Comparison of ENCODE assay signal across 36 cellular contexts in genomic region chr16:22968931-22969330, GRCh38.
"Had no signal": no experiment of that assay in that cellular context is flagged by ENCODE, and none has a peak within 500 bp of the region (broad histone marks: within the 10 kb centered on the region; RNA-seq: fewer than 3 reads in every experiment).

No MANE protein-coding gene starts in this region.

- H3K4me3 ChIP-seq: adrenal gland, cardiac muscle cell had no signal

- H3K27ac Mint-ChIP-seq: activated B cell treated with CpG ODN at 0.5 μM for 24 hours; activated CD4-positive, alpha-beta memory T cell treated with anti-CD3 and anti-CD28 coated beads for 36 hours; activated CD4-positive, alpha-beta T cell treated with anti-CD3 and anti-CD28 coated beads, Interleukin-2, amount 10 ng/mL, durations not matched to agents 24 days and 14 days; activated CD8-positive, alpha-beta T cell treated with anti-CD3 and anti-CD28 coated beads for 36 hours; activated naive CD4-positive, alpha-beta T cell treated with anti-CD3 and anti-CD28 coated beads for 36 hours; activated naive CD4-positive, alpha-beta T cell treated with anti-CD3 and anti-CD28 coated beads, Interleukin-2, amount 50 U/mL, for 72 hours; activated naive CD8-positive, alpha-beta T cell treated with anti-CD3 and anti-CD28 coated beads for 36 hours; activated T-cell treated with anti-CD3 and anti-CD28 coated beads, Interleukin-2, amount 50 U/mL, for 72 hours; activated T-helper 1 cell treated with anti-CD3 and anti-CD28 coated beads, Interleukin-12 subunit alpha, Interleukin-12 subunit beta, Interleukin-2, Interleukin-4 antibody, amounts not matched to agents 30 ng/mL and 10 ng/mL and 1 ng/mL, durations not matched to agents 14 hours and 24 hours and 36 hours; activated T-helper 17 cell treated with anti-CD3 and anti-CD28 coated beads, Interleukin-2, amount 50 U/mL, for 72 hours; T-helper 1 cell treated with Interleukin-12 subunit alpha and Interleukin-12 subunit beta and Interleukin-4 antibody, amounts not matched to agents 30 μg/mL and 1 μg/mL, for 36 hours; T-helper 2 cell treated with Interferon-gamma antibody and Interleukin-4, amounts not matched to agents 5 μg/mL and 100 μg/mL, for 36 hours had no signal

- H3K36me3 ChIP-seq: adrenal gland, cardiac muscle cell had no signal

- H3K4me1 Mint-ChIP-seq: activated B cell treated with CpG ODN at 0.5 μM for 24 hours; activated CD4-positive, alpha-beta T cell treated with anti-CD3 and anti-CD28 coated beads, Interleukin-2, amount 10 ng/mL, durations not matched to agents 24 days and 14 days; activated naive CD8-positive, alpha-beta T cell treated with anti-CD3 and anti-CD28 coated beads for 36 hours; activated T-helper 17 cell treated with anti-CD3 and anti-CD28 coated beads, Interleukin-2, amount 50 U/mL, for 72 hours; central memory CD8-positive, alpha-beta T cell had no signal

- H3K4me1 ChIP-seq: adrenal gland had no signal

- H3K27me3 Mint-ChIP-seq: activated CD4-positive, alpha-beta T cell treated with anti-CD3 and anti-CD28 coated beads, Interleukin-2, amount 10 ng/mL, durations not matched to agents 24 days and 14 days; brain had no signal

- H3K27me3 ChIP-seq: adrenal gland, cardiac muscle cell had no signal

- H3K4me3 Mint-ChIP-seq: activated B cell treated with CpG ODN at 0.5 μM for 24 hours; activated CD4-positive, alpha-beta memory T cell treated with anti-CD3 and anti-CD28 coated beads for 36 hours; activated CD4-positive, alpha-beta T cell treated with anti-CD3 and anti-CD28 coated beads, Interleukin-2, amount 10 ng/mL, durations not matched to agents 24 days and 14 days; activated CD8-positive, alpha-beta T cell treated with anti-CD3 and anti-CD28 coated beads for 36 hours; activated naive CD4-positive, alpha-beta T cell treated with anti-CD3 and anti-CD28 coated beads for 36 hours; activated naive CD8-positive, alpha-beta T cell treated with anti-CD3 and anti-CD28 coated beads for 36 hours; activated T-cell treated with anti-CD3 and anti-CD28 coated beads, Interleukin-2, amount 50 U/mL, for 4 hours; activated T-cell treated with anti-CD3 and anti-CD28 coated beads, Interleukin-2, amount 50 U/mL, for 72 hours; activated T-helper 1 cell treated with anti-CD3 and anti-CD28 coated beads, Interleukin-12 subunit alpha, Interleukin-12 subunit beta, Interleukin-2, Interleukin-4 antibody, amounts not matched to agents 30 ng/mL and 10 ng/mL and 1 ng/mL, durations not matched to agents 14 hours and 24 hours and 36 hours; activated T-helper 17 cell treated with anti-CD3 and anti-CD28 coated beads, Interleukin-2, amount 50 U/mL, for 72 hours; brain; central memory CD8-positive, alpha-beta T cell; T-helper 1 cell treated with Interleukin-12 subunit alpha and Interleukin-12 subunit beta and Interleukin-4 antibody, amounts not matched to agents 30 μg/mL and 1 μg/mL, for 36 hours; T-helper 2 cell treated with Interferon-gamma antibody and Interleukin-4, amounts not matched to agents 5 μg/mL and 100 μg/mL, for 36 hours had no signal

- ATAC-seq: activated CD8-positive, alpha-beta T cell treated with anti-CD3 and anti-CD28 coated beads for 36 hours; activated naive CD4-positive, alpha-beta T cell treated with anti-CD3 and anti-CD28 coated beads, Interleukin-2, amount 50 U/mL, for 72 hours; activated T-cell treated with anti-CD3 and anti-CD28 coated beads, Interleukin-2, amount 50 U/mL, for 4 hours; activated T-cell treated with anti-CD3 and anti-CD28 coated beads, Interleukin-2, amount 50 U/mL, for 72 hours; activated T-helper 17 cell treated with anti-CD3 and anti-CD28 coated beads, Interleukin-2, amount 50 U/mL, for 72 hours had no signal

- H3K9me3 ChIP-seq: adrenal gland had no signal

- H3K36me3 Mint-ChIP-seq: activated CD4-positive, alpha-beta memory T cell treated with anti-CD3 and anti-CD28 coated beads for 36 hours; activated naive CD4-positive, alpha-beta T cell treated with anti-CD3 and anti-CD28 coated beads, Interleukin-2, amount 50 U/mL, for 72 hours; activated naive CD8-positive, alpha-beta T cell treated with anti-CD3 and anti-CD28 coated beads for 36 hours; brain had no signal

- DNase-seq: activated B cell treated with CpG ODN at 0.5 μM for 24 hours; activated CD4-positive, alpha-beta memory T cell treated with anti-CD3 and anti-CD28 coated beads for 36 hours; activated CD4-positive, alpha-beta T cell treated with anti-CD3 and anti-CD28 coated beads for 4 hours; activated CD4-positive, alpha-beta T cell treated with anti-CD3 and anti-CD28 coated beads, Interleukin-2, amount 10 ng/mL, durations not matched to agents 24 days and 14 days; activated CD4-positive, alpha-beta T cell treated with anti-CD3 and anti-CD28 coated beads, Interleukin-2, amount 50 U/mL, for 1 hour; activated CD4-positive, alpha-beta T cell treated with anti-CD3 and anti-CD28 coated beads, Interleukin-2, amount 50 U/mL, for 4 hours; activated CD4-positive, CD25-positive, alpha-beta regulatory T cell treated with anti-CD3 and anti-CD28 coated beads, Interleukin-2, amount 50 U/mL, for 72 hours; activated CD8-positive, alpha-beta memory T cell treated with anti-CD3 and anti-CD28 coated beads, Interleukin-2, amount 50 U/mL, for 4 hours; activated CD8-positive, alpha-beta T cell treated with anti-CD3 and anti-CD28 coated beads for 36 hours; activated effector memory CD4-positive, alpha-beta T cell treated with anti-CD3 and anti-CD28 coated beads, Interleukin-2, amount 50 U/mL, for 16 hours; activated gamma-delta T cell treated with Interleukin-2 at 50 U/mL for 16 hours; activated naive CD4-positive, alpha-beta T cell; activated naive CD4-positive, alpha-beta T cell treated with anti-CD3 and anti-CD28 coated beads for 36 hours; activated naive CD4-positive, alpha-beta T cell treated with anti-CD3 and anti-CD28 coated beads, Interleukin-2, amount 50 U/mL, for 16 hours; activated naive CD8-positive, alpha-beta T cell treated with anti-CD3 and anti-CD28 coated beads for 36 hours; activated T-cell treated with anti-CD3 and anti-CD28 coated beads for 4 hours; activated T-cell treated with anti-CD3 and anti-CD28 coated beads, Interleukin-2, amount 50 U/mL, for 1 hour; activated T-cell treated with anti-CD3 and anti-CD28 coated beads, Interleukin-2, amount 50 U/mL, for 4 hours; activated T-cell treated with anti-CD3 and anti-CD28 coated beads, Interleukin-2, amount 50 U/mL, for 72 hours; adrenal gland; amniotic stem cell; aorta; caudate nucleus; cerebellar nuclear complex; T-helper 1 cell; T-helper 2 cell; T-helper 9 cell had no signal

- H3K9me3 Mint-ChIP-seq: activated B cell treated with CpG ODN at 0.5 μM for 24 hours; activated CD4-positive, alpha-beta memory T cell treated with anti-CD3 and anti-CD28 coated beads for 36 hours; activated CD4-positive, alpha-beta T cell treated with anti-CD3 and anti-CD28 coated beads, Interleukin-2, amount 10 ng/mL, durations not matched to agents 24 days and 14 days; activated CD8-positive, alpha-beta T cell treated with anti-CD3 and anti-CD28 coated beads for 36 hours; activated naive CD4-positive, alpha-beta T cell treated with anti-CD3 and anti-CD28 coated beads, Interleukin-2, amount 50 U/mL, for 72 hours; activated T-cell treated with anti-CD3 and anti-CD28 coated beads, Interleukin-2, amount 50 U/mL, for 4 hours; activated T-helper 1 cell treated with anti-CD3 and anti-CD28 coated beads, Interleukin-12 subunit alpha, Interleukin-12 subunit beta, Interleukin-2, Interleukin-4 antibody, amounts not matched to agents 30 ng/mL and 10 ng/mL and 1 ng/mL, durations not matched to agents 14 hours and 24 hours and 36 hours; activated T-helper 17 cell treated with anti-CD3 and anti-CD28 coated beads, Interleukin-2, amount 50 U/mL, for 72 hours; central memory CD8-positive, alpha-beta T cell; T-helper 1 cell treated with Interleukin-12 subunit alpha and Interleukin-12 subunit beta and Interleukin-4 antibody, amounts not matched to agents 30 μg/mL and 1 μg/mL, for 36 hours; T-helper 2 cell treated with Interferon-gamma antibody and Interleukin-4, amounts not matched to agents 5 μg/mL and 100 μg/mL, for 36 hours had no signal

- H3K27ac ChIP-seq: adrenal gland, cardiac muscle cell, VCaP had no signal
